ENCODE assay signal across 11 cellular contexts in the genomic region with DNA sequence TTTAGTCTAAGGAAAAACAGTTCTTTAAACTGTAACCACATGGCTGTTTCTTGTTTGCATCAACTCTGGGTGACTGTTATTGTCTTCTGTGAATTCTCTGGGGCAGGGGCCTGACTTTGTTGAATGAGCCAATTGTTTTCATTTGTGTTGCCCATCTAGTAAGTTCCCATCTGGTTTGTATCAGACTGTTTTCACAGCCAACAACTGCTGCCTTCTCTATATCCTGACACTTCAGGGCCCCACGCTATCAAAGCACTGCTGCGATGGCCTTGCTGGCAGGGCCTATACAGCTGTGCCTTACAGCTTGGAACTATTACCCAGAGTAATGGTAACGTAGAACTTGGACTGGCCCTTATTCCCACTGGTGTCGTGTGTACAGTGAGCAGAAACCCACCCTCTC.
A peak's percentile ranks its signal among the peaks of the same experiment; 100 is the strongest.
DNase-seq lines count a peak whose midpoint lies in the region; ATAC-seq and FAIRE-seq lines count a peak whose summit lies in the region.
"Had no signal": no experiment of that assay in that cellular context is flagged by ENCODE, and none has a peak within 500 bp of the region (broad histone marks: within the 10 kb centered on the region; RNA-seq: fewer than 3 reads in every experiment).

No MANE protein-coding gene starts in this region.

- H3K4me3 Mint-ChIP-seq in T-helper 2 cell treated with Interferon-gamma antibody and Interleukin-4, amounts not matched to agents 5 μg/mL and 100 μg/mL, for 36 hours = no peak overlapping the region
- H3K4me3 Mint-ChIP-seq: activated T-helper 1 cell treated with anti-CD3 and anti-CD28 coated beads, Interleukin-12 subunit alpha, Interleukin-12 subunit beta, Interleukin-2, Interleukin-4 antibody, amounts not matched to agents 30 ng/mL and 10 ng/mL and 1 ng/mL, durations not matched to agents 14 hours and 24 hours and 36 hours had no signal

- DNase-seq in HTR-8/SVneo (ENCODE audit: insufficient read length, low spot score) (no peak), cerebellar cortex (ENCODE audit: low spot score) (peak; percentile 8), hippocampal formation (lab: John Stamatoyannopoulos, UW) (peak; percentile 63 to 84), retina (peak; percentile 25), RCC 7860 (ENCODE audit: low spot score) (no peak), SHP77 (lab: John Stamatoyannopoulos, UW) (no peak)
- no peak for DNase-seq in T-helper 2 cell treated with Interferon-gamma antibody and Interleukin-4, amounts not matched to agents 5 μg/mL and 100 μg/mL, for 36 hours (ENCODE audit: low spot score)
- DNase-seq: DMS79 treated with DMSO at 0.1 percent for 48 hours, NCI-H345 had no signal

- H3K9me3 Mint-ChIP-seq in T-helper 2 cell treated with Interferon-gamma antibody and Interleukin-4, amounts not matched to agents 5 μg/mL and 100 μg/mL, for 36 hours = peaks cover 13% of the 10 kb centered on the region

- peaks cover 1% of the 10 kb centered on the region for H3K4me1 Mint-ChIP-seq in T-helper 2 cell treated with Interferon-gamma antibody and Interleukin-4, amounts not matched to agents 5 μg/mL and 100 μg/mL, for 36 hours (ENCODE audit: low read depth)

- no peak for ATAC-seq in HG03175 (IDR thresholded peaks at IDR 0.05; ENCODE audit: unreplicated experiment)

- FAIRE-seq in HTR-8/SVneo (lab: Jason Lieb, UNC) (peak; percentile 97), RCC 7860 (lab: Jason Lieb, UNC) (no peak)

- H3K27ac Mint-ChIP-seq in T-helper 2 cell treated with Interferon-gamma antibody and Interleukin-4, amounts not matched to agents 5 μg/mL and 100 μg/mL, for 36 hours = no peak overlapping the region
- H3K27ac Mint-ChIP-seq: activated T-helper 1 cell treated with anti-CD3 and anti-CD28 coated beads, Interleukin-12 subunit alpha, Interleukin-12 subunit beta, Interleukin-2, Interleukin-4 antibody, amounts not matched to agents 30 ng/mL and 10 ng/mL and 1 ng/mL, durations not matched to agents 14 hours and 24 hours and 36 hours had no signal

- H3K36me3 Mint-ChIP-seq in T-helper 2 cell treated with Interferon-gamma antibody and Interleukin-4, amounts not matched to agents 5 μg/mL and 100 μg/mL, for 36 hours (ENCODE audit: low read depth) = no peaks in the 10 kb centered on the region

- no peaks in the 10 kb centered on the region for H3K27me3 Mint-ChIP-seq in T-helper 2 cell treated with Interferon-gamma antibody and Interleukin-4, amounts not matched to agents 5 μg/mL and 100 μg/mL, for 36 hours (ENCODE audit: low read depth)

Comparison
In these comparisons a context has a peak if more than half of its experiments do, and no peak if none do; other contexts are left out.
1. DNase-seq: peak in cerebellar cortex (single experiment), hippocampal formation (2 of 2) and retina (single experiment); none in HTR-8/SVneo (single experiment), RCC 7860 (single experiment), SHP77 (0 of 2) and T-helper 2 cell treated with Interferon-gamma antibody and Interleukin-4, amounts not matched to agents 5 μg/mL and 100 μg/mL, for 36 hours (single experiment).